In the genomic region with DNA sequence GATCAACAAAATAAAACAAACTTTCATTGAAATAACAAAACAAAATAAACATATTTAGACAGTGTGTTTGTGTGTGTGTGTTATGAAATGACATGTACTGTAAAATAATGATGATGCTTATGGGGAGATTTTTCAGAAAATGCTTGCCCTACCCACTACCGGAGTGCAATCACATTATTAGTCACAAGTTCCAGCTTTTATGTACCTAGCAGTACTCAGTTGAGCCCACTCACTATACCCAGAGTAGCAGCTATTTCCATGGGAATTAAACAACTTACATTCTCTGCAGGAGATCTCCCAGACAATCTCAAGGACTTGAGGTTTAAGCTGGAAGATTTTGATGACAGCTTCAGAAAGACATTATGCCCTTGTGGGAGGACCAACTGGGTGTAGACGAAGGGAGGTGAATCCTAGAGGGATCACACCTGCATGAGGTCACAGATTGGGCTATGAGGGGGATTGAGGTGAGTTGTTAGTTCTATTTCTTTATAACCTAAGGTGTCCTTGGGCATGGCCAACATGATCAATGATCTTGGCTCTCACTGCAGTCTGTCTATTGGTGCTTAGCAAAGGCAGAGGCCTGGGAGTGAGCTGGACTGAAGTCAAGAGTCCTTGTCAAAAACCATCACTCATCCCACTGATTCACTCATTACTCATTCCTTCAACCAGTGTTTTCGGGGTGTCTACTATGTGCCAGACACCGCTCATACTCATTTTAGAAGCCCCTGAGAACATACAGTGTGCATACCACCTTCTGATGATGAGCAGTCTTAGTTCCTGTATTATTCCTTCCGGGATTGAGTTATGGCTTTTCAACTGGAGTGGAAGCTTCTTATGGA, we compare ENCODE assay signal across 19 cellular contexts. TPM values are rescaled to one million over a fixed set of nuclear protein-coding genes. Genes with fewer than 3 reads are reported as not detected.
A peak's percentile ranks its signal among the peaks of the same experiment; 100 is the strongest.
DNase-seq lines count a peak whose midpoint lies in the region; ATAC-seq and TF ChIP-seq lines count a peak whose summit lies in the region.
"Had no signal": no experiment of that assay in that cellular context is flagged by ENCODE, and none has a peak within 500 bp of the region (broad histone marks: within the 10 kb centered on the region; RNA-seq: fewer than 3 reads in every experiment).

No MANE protein-coding gene starts in this region.

- no peak overlapping the region for H3K4me3 Mint-ChIP-seq in activated CD4-positive, alpha-beta T cell treated with anti-CD3 and anti-CD28 coated beads, Interleukin-2, amount 10 ng/mL, durations not matched to agents 24 days and 14 days
- H3K4me3 Mint-ChIP-seq: GM23338 had no signal

- H3K27ac Mint-ChIP-seq in activated CD4-positive, alpha-beta T cell treated with anti-CD3 and anti-CD28 coated beads, Interleukin-2, amount 10 ng/mL, durations not matched to agents 24 days and 14 days = no peak overlapping the region
- H3K27ac Mint-ChIP-seq: GM23338 had no signal

- in situ Hi-C loops in G401 (cut with HindIII; ENCODE audit: low sequenced_read_pairs) = no loop called here

- peaks cover 11% of the 10 kb centered on the region for H3K4me1 Mint-ChIP-seq in activated CD4-positive, alpha-beta T cell treated with anti-CD3 and anti-CD28 coated beads, Interleukin-2, amount 10 ng/mL, durations not matched to agents 24 days and 14 days
- H3K4me1 Mint-ChIP-seq: GM23338 had no signal

- H3K9me3 Mint-ChIP-seq in activated CD4-positive, alpha-beta T cell treated with anti-CD3 and anti-CD28 coated beads, Interleukin-2, amount 10 ng/mL, durations not matched to agents 24 days and 14 days = peaks cover 4% of the 10 kb centered on the region
- H3K9me3 Mint-ChIP-seq: GM23338 had no signal

- intact Hi-C loops in activated CD4-positive, alpha-beta T cell treated with anti-CD3 and anti-CD28 coated beads, Interleukin-2, amount 10 ng/mL, durations not matched to agents 24 days and 14 days (cut with micrococcal nuclease) = no loop called here

- no peaks in the 10 kb centered on the region for H3K4me1 ChIP-seq in foreskin keratinocyte

- H3K27ac ChIP-seq in foreskin keratinocyte = no peak overlapping the region

- ATAC-seq in foreskin keratinocyte = peak; percentile 19
- ATAC-seq in HG02840 (IDR thresholded peaks at IDR 0.05; ENCODE audit: low FRiP score, unreplicated experiment) = no peak
- ATAC-seq: GM23338 had no signal

- H3K36me3 Mint-ChIP-seq in activated CD4-positive, alpha-beta T cell treated with anti-CD3 and anti-CD28 coated beads, Interleukin-2, amount 10 ng/mL, durations not matched to agents 24 days and 14 days (ENCODE audit: low read depth) = no peaks in the 10 kb centered on the region

- no peak for TF ChIP-seq CTCF in foreskin keratinocyte (conservative IDR thresholded peaks at IDR 0.05)

- H3K27me3 Mint-ChIP-seq in activated CD4-positive, alpha-beta T cell treated with anti-CD3 and anti-CD28 coated beads, Interleukin-2, amount 10 ng/mL, durations not matched to agents 24 days and 14 days = peaks cover 35% of the 10 kb centered on the region

- peaks cover 31% of the 10 kb centered on the region for H3K27me3 ChIP-seq in foreskin keratinocyte

- peak; percentile 53 for DNase-seq in activated CD4-positive, alpha-beta T cell treated with anti-CD3 and anti-CD28 coated beads, Interleukin-2, amount 10 ng/mL, durations not matched to agents 24 days and 14 days
- DNase-seq in activated CD4-positive, alpha-beta T cell treated with anti-CD3 and anti-CD28 coated beads for 4 hours = no peak
- peak; percentile 5 for DNase-seq in stimulated activated CD4-positive, alpha-beta T cell treated with anti-CD3 and anti-CD28 coated beads, Interleukin-1b, Interleukin-23, amount 100 ng/mL, for 48 hours
- DNase-seq in stimulated activated CD4-positive, alpha-beta T cell treated with anti-CD3 and anti-CD28 coated beads, Interleukin-4, amount 100 ng/mL, for 1 hour = no peak
- DNase-seq in foreskin keratinocyte (no peak), NCI-H510A (lab: John Stamatoyannopoulos, UW) (no peak), G401 (ENCODE audit: low spot score) (no peak)
- DNase-seq: C1 segment of cervical spinal cord, EL, KG1, MM.1S, NCI-H1105 treated with DMSO at 0.1 percent for 48 hours, NCI-H187, NCI-H446, NCI-H748 treated with DMSO at 0.1 percent for 48 hours, SHP77 had no signal

RNA-seq across cellular contexts. Expression of gene CLIC5, which starts 6.7 kb away (rescaled TPM):
- 1.1 and 2.0 TPM in 2 replicates for total RNA-seq in activated CD4-positive, alpha-beta T cell treated with anti-CD3 and anti-CD28 coated beads, Interleukin-2, amount 10 ng/mL, durations not matched to agents 24 days and 14 days
- not detected in 2 replicates for total RNA-seq in foreskin keratinocyte
- not detected in 2 replicates for polyA plus RNA-seq in foreskin keratinocyte
- total RNA-seq in G401 (2014; rRNA removed; shearing (Covaris generic)) = not detected in 2 replicates
- total RNA-seq: A172, GM23338 had no signal

Comparison
In these comparisons a context has a peak if more than half of its experiments do, and no peak if none do; other contexts are left out.
1. DNase-seq: peak in activated CD4-positive, alpha-beta T cell treated with anti-CD3 and anti-CD28 coated beads, Interleukin-2, amount 10 ng/mL, durations not matched to agents 24 days and 14 days (single experiment) and stimulated activated CD4-positive, alpha-beta T cell treated with anti-CD3 and anti-CD28 coated beads, Interleukin-1b, Interleukin-23, amount 100 ng/mL, for 48 hours (single experiment); none in activated CD4-positive, alpha-beta T cell treated with anti-CD3 and anti-CD28 coated beads for 4 hours (0 of 2), stimulated activated CD4-positive, alpha-beta T cell treated with anti-CD3 and anti-CD28 coated beads, Interleukin-4, amount 100 ng/mL, for 1 hour (single experiment), foreskin keratinocyte (0 of 2), NCI-H510A (single experiment) and G401 (single experiment).